ENCODE assay signal across 17 cellular contexts in the genomic region with DNA sequence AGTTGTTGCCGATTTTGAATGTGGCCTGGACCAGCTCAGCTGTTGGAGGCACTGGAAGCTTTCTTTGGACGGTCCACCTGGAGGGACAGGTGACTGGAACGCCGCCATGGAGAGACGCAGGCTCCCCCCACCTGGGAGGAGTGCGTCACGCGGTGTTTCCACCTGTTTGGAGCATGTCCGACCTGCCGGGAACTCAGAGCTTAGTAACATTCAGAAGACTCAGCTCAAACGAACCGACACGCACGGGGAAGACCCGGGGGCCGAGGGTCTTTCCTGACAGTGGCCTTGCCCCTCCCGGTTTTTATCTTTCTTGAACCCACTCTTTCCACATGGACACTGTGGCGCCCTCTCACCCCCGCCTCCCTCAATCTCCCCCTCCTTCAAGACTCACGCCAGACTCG.
"Had no signal": no experiment of that assay in that cellular context is flagged by ENCODE, and none has a peak within 500 bp of the region (broad histone marks: within the 10 kb centered on the region; RNA-seq: fewer than 3 reads in every experiment).

No MANE protein-coding gene starts in this region.

- H3K27me3 ChIP-seq: colonic mucosa, esophagus squamous epithelium, tibial artery had no signal

- H3K27ac ChIP-seq: colonic mucosa, gastrocnemius medialis had no signal

- H3K4me3 ChIP-seq: colonic mucosa, esophagus squamous epithelium, gastrocnemius medialis, tibial artery had no signal

- DNase-seq: activated B cell treated with CpG ODN at 0.5 μM for 24 hours; activated CD4-positive, alpha-beta T cell treated with anti-CD3 and anti-CD28 coated beads for 36 hours; activated CD4-positive, alpha-beta T cell treated with anti-CD3 and anti-CD28 coated beads, Interleukin-2, amount 50 U/mL, for 4 hours; activated naive CD4-positive, alpha-beta T cell treated with anti-CD3 and anti-CD28 coated beads for 36 hours; activated naive CD8-positive, alpha-beta T cell treated with anti-CD3 and anti-CD28 coated beads, Interleukin-2, amount 10 ng/mL, durations not matched to agents 7 days and 5 days; activated T-cell treated with anti-CD3 and anti-CD28 coated beads, Interleukin-2, amount 50 U/mL, for 48 hours; amniotic stem cell; colonic mucosa; esophagus squamous epithelium; gastrocnemius medialis; hippocampal formation; left ventricle myocardium superior; midbrain; stimulated activated CD4-positive, alpha-beta T cell treated with anti-CD3 and anti-CD28 coated beads, Interleukin-4, amount 100 ng/mL, for 1 hour; stimulated activated naive CD4-positive, alpha-beta T cell; T1000 had no signal

- H3K4me1 ChIP-seq: colonic mucosa, gastrocnemius medialis had no signal

- ATAC-seq: activated CD4-positive, alpha-beta T cell treated with anti-CD3 and anti-CD28 coated beads for 36 hours; gastrocnemius medialis; left ventricle myocardium superior had no signal

- H3K9me3 ChIP-seq: colonic mucosa, esophagus squamous epithelium, gastrocnemius medialis, tibial artery had no signal

- H3K36me3 ChIP-seq: colonic mucosa, esophagus squamous epithelium, gastrocnemius medialis, tibial artery had no signal
